Comparison of ENCODE assay signal across 8 cellular contexts in genomic region chr16:71461686-71462648, GRCh38. TPM values are rescaled to one million over a fixed set of nuclear protein-coding genes. Genes with fewer than 3 reads are reported as not detected.
DNase-seq lines count a peak whose midpoint lies in the region; ATAC-seq and TF ChIP-seq lines count a peak whose summit lies in the region.

ZNF23 (minus strand) TSS chr16:71462247; CDS start chr16:71456796, 5,451 bp downstream.

- H3K4me3 ChIP-seq in iPS-11a (ENCODE audit: low read depth, low read length) (peak within 1 kb of the TSS; percentile 97), skeletal muscle cell (ENCODE audit: low read depth, low read length) (peak within 1 kb of the TSS; percentile 95)

- no peaks in the 10 kb centered on the region for H3K36me3 Mint-ChIP-seq in brain

- no peaks in the 10 kb centered on the region for H3K9me3 Mint-ChIP-seq in brain

- H3K4me1 Mint-ChIP-seq in brain: peaks cover 48% of the 10 kb centered on the region

- H3K4me3 Mint-ChIP-seq in brain: peak within 1 kb of the TSS; percentile 91 to 97 (median 95)

- DNase-seq in NCI-H1417 (lab: John Stamatoyannopoulos, UW) (peak; percentile 61 to 79 (median 76)), NCI-H1417 treated with DMSO at 0.1 percent for 48 hours (lab: John Stamatoyannopoulos, UW) (no peak), NCI-H1930 (lab: John Stamatoyannopoulos, UW) (peak; percentile 42 to 55), UCSD-AML1 (lab: John Stamatoyannopoulos, UW; ENCODE audit: unreplicated experiment) (peak; percentile 82), skeletal muscle cell (ENCODE audit: low read depth) (no peak)

- ATAC-seq in HG02840 (IDR thresholded peaks at IDR 0.05; ENCODE audit: low FRiP score, unreplicated experiment): peak; percentile 94

- TF ChIP-seq CTCF in brain (conservative IDR thresholded peaks at IDR 0.05): no peak

- H3K27me3 Mint-ChIP-seq in brain: peaks cover 10% of the 10 kb centered on the region

- H3K27ac Mint-ChIP-seq in brain: peak within 1 kb of the TSS; percentile 89 to 98 (median 95)

RNA-seq across cellular contexts. Expression of gene ZNF23, which starts in this region (rescaled TPM):
- 5.4 TPM for polyA plus RNA-seq in brain (ENCODE audit: insufficient read depth, low read depth, low replicate concordance)

Comparison
In these comparisons a context has a peak if more than half of its experiments do, and no peak if none do; other contexts are left out.
1. DNase-seq: peak in NCI-H1417 (3 of 3), NCI-H1930 (2 of 2) and UCSD-AML1 (single experiment); none in NCI-H1417 treated with DMSO at 0.1 percent for 48 hours (single experiment) and skeletal muscle cell (single experiment).